8 cellular contexts compared by ENCODE assay signal in genomic region chr7:151244871-151245346, GRCh38. TPM values are rescaled to one million over a fixed set of nuclear protein-coding genes. Genes with fewer than 3 reads are reported as not detected.
DNase-seq lines count a peak whose midpoint lies in the region; ATAC-seq and TF ChIP-seq lines count a peak whose summit lies in the region.

No MANE protein-coding gene starts in this region.

- no peaks in the 10 kb centered on the region for H3K9me2 ChIP-seq in Loucy (replicated peaks; ENCODE audit: low read depth, low read length)

- H3K4me3 Mint-ChIP-seq in CD4-positive, alpha-beta T cell = peak overlapping the region; percentile 79
- peak overlapping the region; percentile 47 for H3K4me3 Mint-ChIP-seq in osteocyte (ENCODE audit: unreplicated experiment)

- peaks cover 38% of the 10 kb centered on the region for H3K27me3 ChIP-seq in CD4-positive, alpha-beta T cell (ENCODE audit: control insufficient read depth, insufficient read depth, low read length)
- H3K27me3 ChIP-seq in Loucy (ENCODE audit: insufficient read depth, low read length, poor library complexity, severe bottlenecking) (no peaks in the 10 kb centered on the region), ectodermal cell (ENCODE audit: control insufficient read depth, insufficient read depth, low read length, poor library complexity, severe bottlenecking) (peaks cover 54% of the 10 kb centered on the region)

- no peak overlapping the region for H3K27ac Mint-ChIP-seq in CD4-positive, alpha-beta T cell
- H3K27ac Mint-ChIP-seq in osteocyte (ENCODE audit: unreplicated experiment) = peak overlapping the region; percentile 47

- H3K36me3 ChIP-seq in Loucy (ENCODE audit: insufficient read depth, low read length) = no peaks in the 10 kb centered on the region
- no peaks in the 10 kb centered on the region for H3K36me3 ChIP-seq in ectodermal cell (ENCODE audit: control insufficient read depth, insufficient read depth, low read length)

- H3K4me1 ChIP-seq in Loucy (ENCODE audit: insufficient read depth, low read length, poor library complexity, severe bottlenecking) (peaks cover 12% of the 10 kb centered on the region), ectodermal cell (ENCODE audit: control insufficient read depth, insufficient read depth, low read length) (peaks cover 48% of the 10 kb centered on the region)

- H3K27me3 Mint-ChIP-seq in CD4-positive, alpha-beta T cell = peaks cover 50% of the 10 kb centered on the region
- no peaks in the 10 kb centered on the region for H3K27me3 Mint-ChIP-seq in osteocyte (ENCODE audit: unreplicated experiment)

- no peaks in the 10 kb centered on the region for H3F3A ChIP-seq in Loucy (ENCODE audit: low read depth)

- POLR2A ChIA-PET in CD4-positive, alpha-beta T cell (lab: Charles Lee) = interaction anchor here (0.9 to 2.9 kb wide), 5 partner anchors 12 to 275 kb away, joined by 3 to 25 read pairs (median 4); partner anchors contain the start of genes ABCF2, CHPF2, NUB1 and RHEB

- H3K9ac ChIP-seq in Loucy (ENCODE audit: low read depth, low read length, poor library complexity, severe bottlenecking) = peak overlapping the region; percentile 2

- peaks cover 47% of the 10 kb centered on the region for H3K4me1 Mint-ChIP-seq in CD4-positive, alpha-beta T cell (ENCODE audit: low read depth)
- H3K4me1 Mint-ChIP-seq in osteocyte (ENCODE audit: unreplicated experiment) = peaks cover 45% of the 10 kb centered on the region

- no peaks in the 10 kb centered on the region for H3K9me3 ChIP-seq in CD4-positive, alpha-beta T cell (ENCODE audit: control insufficient read depth, low read length)
- H3K9me3 ChIP-seq in Loucy (ENCODE audit: insufficient read depth, low read depth, low read length) (no peaks in the 10 kb centered on the region), ectodermal cell (ENCODE audit: control insufficient read depth, low read length) (no peaks in the 10 kb centered on the region)

- no peak overlapping the region for H3K27ac ChIP-seq in CD4-positive, alpha-beta T cell (ENCODE audit: low read depth, low read length)
- H3K27ac ChIP-seq in ectodermal cell (ENCODE audit: insufficient read depth, low read depth, low read length, poor library complexity, severe bottlenecking) = no peak overlapping the region

- H3K79me2 ChIP-seq in Loucy (ENCODE audit: insufficient read depth, low read length) = no peaks in the 10 kb centered on the region

- intact Hi-C loops in CD4-positive, alpha-beta T cell (cut with DNase I, micrococcal nuclease) = loop anchor here (1.0 to 10.0 kb wide), 6 partner anchors 18 to 121 kb away; partner anchors contain the start of genes ABCF2 (in 2 of the 2) and GBX1 (in 2 of the 2)

- no peaks in the 10 kb centered on the region for H4K20me1 ChIP-seq in Loucy (ENCODE audit: insufficient read depth, low read length, poor library complexity, severe bottlenecking)

- CTCF ChIA-PET in CD4-positive, alpha-beta T cell (lab: Charles Lee) = interaction anchor here (1.0 to 2.7 kb wide), 6 partner anchors 10 to 121 kb away, joined by 4 to 16 read pairs (median 10); partner anchors contain the start of genes ABCF2 and CHPF2

- H3K4me2 ChIP-seq in Loucy (ENCODE audit: low read depth, low read length, poor library complexity, severe bottlenecking) = peak overlapping the region; percentile 97

- ATAC-seq in CD4-positive, alpha-beta T cell (ENCODE audit: poor library complexity) = no peak
- ATAC-seq in HG02588 (IDR thresholded peaks at IDR 0.05; ENCODE audit: unreplicated experiment) = no peak

- WGBS in ectodermal cell, 2 experiments = 5 to 7% methylated on average over 15 of the region's 15 CpGs

- peaks cover 3% of the 10 kb centered on the region for H3K36me3 Mint-ChIP-seq in CD4-positive, alpha-beta T cell (ENCODE audit: low read depth)
- H3K36me3 Mint-ChIP-seq in osteocyte (ENCODE audit: unreplicated experiment) = peaks cover 13% of the 10 kb centered on the region

- no peaks in the 10 kb centered on the region for H3K9me3 Mint-ChIP-seq in CD4-positive, alpha-beta T cell
- H3K9me3 Mint-ChIP-seq in osteocyte (ENCODE audit: unreplicated experiment) = no peaks in the 10 kb centered on the region

- H2AFZ ChIP-seq in Loucy (ENCODE audit: low read length) = peak overlapping the region; percentile 83

- no peak for DNase-seq in CD4-positive, alpha-beta T cell
- no peak for DNase-seq in osteocyte (ENCODE audit: extremely low spot score, unreplicated experiment)
- no peak for DNase-seq in NCI-H526 (lab: John Stamatoyannopoulos, UW)
- no peak for DNase-seq in stimulated activated CD4-positive, alpha-beta T cell treated with anti-CD3 and anti-CD28 coated beads, Interleukin-4, amount 100 ng/mL, for 24 hours
- DNase-seq in NCI-H1092 treated with DMSO at 0.1 percent for 48 hours (lab: John Stamatoyannopoulos, UW) = no peak

- peak overlapping the region; percentile 74 for H3K4me3 ChIP-seq in Loucy (ENCODE audit: low read length, poor library complexity, severe bottlenecking)
- H3K4me3 ChIP-seq in ectodermal cell (ENCODE audit: insufficient read depth, low read depth, low read length) = peak overlapping the region; percentile 0

- no peak for TF ChIP-seq CTCF in CD4-positive, alpha-beta T cell (IDR thresholded peaks at IDR 0.05)
- TF ChIP-seq CTCF in Loucy (conservative IDR thresholded peaks at IDR 0.05; ENCODE audit: low read length) (no peak), osteocyte (IDR thresholded peaks at IDR 0.05) (no peak)

RNA-seq across cellular contexts. Expression of gene SMARCD3, which starts 3.6 kb away (rescaled TPM):
- total RNA-seq in CD4-positive, alpha-beta T cell = 10 to 100 TPM; 11.8 to 14.8 TPM
- 25.8 TPM for polyA plus RNA-seq in ectodermal cell (2013, experiment 1 of 4)
- polyA plus RNA-seq in ectodermal cell (2013, experiment 2 of 4) = 22.5 TPM
- 22.3 TPM for polyA plus RNA-seq in ectodermal cell (2013, experiment 3 of 4)
- 26.7 TPM for polyA plus RNA-seq in ectodermal cell (2013, experiment 4 of 4)
- total RNA-seq in osteocyte = 88.7 and 96.9 TPM in 2 replicates

RNA-seq across cellular contexts. Expression of gene CHPF2, which starts 12.6 kb away (rescaled TPM):
- 10 to 100 TPM; 29.6 to 30.5 TPM for total RNA-seq in CD4-positive, alpha-beta T cell
- 20.1 TPM for polyA plus RNA-seq in ectodermal cell (2013, experiment 1 of 4)
- polyA plus RNA-seq in ectodermal cell (2013, experiment 2 of 4) = 26.1 TPM
- 18.6 TPM for polyA plus RNA-seq in ectodermal cell (2013, experiment 3 of 4)
- 21.5 TPM for polyA plus RNA-seq in ectodermal cell (2013, experiment 4 of 4)
- total RNA-seq in osteocyte = 89.5 and 93.2 TPM in 2 replicates

RNA-seq across cellular contexts. Expression of gene ABCF2, which starts 17.9 kb away (rescaled TPM):
- 10 to 100 TPM; 12.3 to 13.2 TPM for total RNA-seq in CD4-positive, alpha-beta T cell
- polyA plus RNA-seq in ectodermal cell (2013, experiment 1 of 4) = 73.7 TPM
- 62.3 TPM for polyA plus RNA-seq in ectodermal cell (2013, experiment 2 of 4)
- 45.5 TPM for polyA plus RNA-seq in ectodermal cell (2013, experiment 3 of 4)
- 49.4 TPM for polyA plus RNA-seq in ectodermal cell (2013, experiment 4 of 4)
- total RNA-seq in osteocyte = 43.9 and 47.5 TPM in 2 replicates

RNA-seq across cellular contexts. Expression of gene H2BK1, which starts 34.6 kb away (rescaled TPM):
- not detected for total RNA-seq in CD4-positive, alpha-beta T cell
- not detected for polyA plus RNA-seq in ectodermal cell (2013, experiment 1 of 4)
- polyA plus RNA-seq in ectodermal cell (2013, experiment 2 of 4) = not detected
- polyA plus RNA-seq in ectodermal cell (2013, experiment 3 of 4) = not detected
- polyA plus RNA-seq in ectodermal cell (2013, experiment 4 of 4) = not detected
- total RNA-seq in osteocyte = 1.1 TPM in 1 of 2 replicates, not detected in the other

RNA-seq across cellular contexts. Expression of gene ASB10, which starts 57.9 kb away (rescaled TPM):
- not detected for total RNA-seq in CD4-positive, alpha-beta T cell
- polyA plus RNA-seq in ectodermal cell (2013, experiment 1 of 4) = not detected
- polyA plus RNA-seq in ectodermal cell (2013, experiment 2 of 4) = not detected
- polyA plus RNA-seq in ectodermal cell (2013, experiment 3 of 4) = not detected
- polyA plus RNA-seq in ectodermal cell (2013, experiment 4 of 4) = not detected
- not detected in 2 replicates for total RNA-seq in osteocyte
